27 cellular contexts compared by ENCODE assay signal in the genomic region with DNA sequence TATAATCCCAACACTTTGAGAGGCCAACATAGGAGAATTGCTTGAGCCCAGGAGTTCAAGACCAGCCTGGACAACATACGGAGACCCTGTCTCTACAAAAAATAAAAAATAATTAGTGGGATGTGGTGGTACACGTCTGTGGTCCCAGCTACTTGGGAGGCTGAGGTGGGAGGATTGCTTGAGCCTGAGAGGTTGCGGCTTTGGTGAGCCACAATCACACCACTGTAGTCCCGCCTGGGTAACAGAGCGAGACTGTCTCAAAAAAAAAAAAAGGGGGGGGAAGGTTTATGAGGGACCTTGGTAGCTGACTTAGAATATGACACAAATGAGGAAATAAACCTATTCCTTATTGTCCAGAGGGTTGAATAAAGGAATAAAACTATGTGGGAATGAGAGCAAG. TPM values are rescaled to one million over a fixed set of nuclear protein-coding genes. Genes with fewer than 3 reads are reported as not detected.
DNase-seq lines count a peak whose midpoint lies in the region; ATAC-seq, FAIRE-seq and TF ChIP-seq lines count a peak whose summit lies in the region.
"Had no signal": no experiment of that assay in that cellular context is flagged by ENCODE, and none has a peak within 500 bp of the region (broad histone marks: within the 10 kb centered on the region; RNA-seq: fewer than 3 reads in every experiment).

No MANE protein-coding gene starts in this region.

- H2AFZ ChIP-seq in Karpas-422 (ENCODE audit: low read length): no peak overlapping the region
- no peak overlapping the region for H2AFZ ChIP-seq in MM.1S (ENCODE audit: low read length)
- H2AFZ ChIP-seq: hepatocyte had no signal

- ATAC-seq in left colon (peak; percentile 31), GM18858 (IDR thresholded peaks at IDR 0.05; ENCODE audit: unreplicated experiment) (no peak)
- ATAC-seq: body of pancreas had no signal

- H3K9me2 ChIP-seq in Karpas-422 (replicated peaks; ENCODE audit: insufficient read depth, low read length) (no peaks in the 10 kb centered on the region), MM.1S (replicated peaks; ENCODE audit: insufficient read depth, low read length) (no peaks in the 10 kb centered on the region)

- FAIRE-seq in GM12891 (lab: Jason Lieb, UNC): peak; percentile 45

- no peak for DNase-seq in GM12891 (ENCODE audit: insufficient read length, low spot score)
- no peak for DNase-seq in Karpas-422
- DNase-seq in left colon: no peak
- no peak for DNase-seq in MM.1S
- no peak for DNase-seq in stimulated activated naive CD4-positive, alpha-beta T cell treated with Interleukin-2 at 50 U/mL for 16 hours (lab: John Stamatoyannopoulos, UW)
- DNase-seq in COLO668 (lab: John Stamatoyannopoulos, UW; ENCODE audit: unreplicated experiment): no peak
- DNase-seq: activated CD4-positive, alpha-beta T cell treated with anti-CD3 and anti-CD28 coated beads for 48 hours; activated naive CD4-positive, alpha-beta T cell treated with anti-CD3 and anti-CD28 coated beads, Interleukin-2, amount 10 ng/mL, durations not matched to agents 7 days and 5 days; body of pancreas; CD8-positive, alpha-beta memory T cell; DND-41; foreskin fibroblast; islet precursor cell; NCI-H187 treated with DMSO at 0.1 percent for 48 hours; stimulated activated CD4-positive, alpha-beta T cell treated with anti-CD3 and anti-CD28 coated beads, Interleukin-4, amount 100 ng/mL, for 4 hours; SW 1271; thyroid gland had no signal

- intact Hi-C loops in left colon (cut with DNase I, micrococcal nuclease): no loop called here

- H3K4me3 ChIP-seq in Karpas-422 (ENCODE audit: low read length) (no peak overlapping the region), MM.1S (ENCODE audit: low read length) (no peak overlapping the region)
- H3K4me3 ChIP-seq: body of pancreas, coronary artery, hepatocyte, lung, smooth muscle cell, thyroid gland had no signal

- peaks cover 26% of the 10 kb centered on the region for H3K79me2 ChIP-seq in Karpas-422 (ENCODE audit: low read length)
- H3K79me2 ChIP-seq in MM.1S (ENCODE audit: low read length): peaks cover 19% of the 10 kb centered on the region

- H3K36me3 ChIP-seq in Karpas-422 (ENCODE audit: insufficient read depth, low read length) (peaks cover 3% of the 10 kb centered on the region), MM.1S (replicated peaks; ENCODE audit: insufficient read depth, low read length) (no peaks in the 10 kb centered on the region)

- H3K27me3 ChIP-seq in Karpas-422 (ENCODE audit: low read length) (no peaks in the 10 kb centered on the region), MM.1S (replicated peaks; ENCODE audit: insufficient read depth, low read length) (no peaks in the 10 kb centered on the region)
- H3K27me3 ChIP-seq: body of pancreas, hepatocyte, thyroid gland had no signal

- no peaks in the 10 kb centered on the region for H3K9me3 ChIP-seq in Karpas-422 (ENCODE audit: low read length)
- no peaks in the 10 kb centered on the region for H3K9me3 ChIP-seq in MM.1S (replicated peaks; ENCODE audit: insufficient read depth, low read length)
- H3K9me3 ChIP-seq: body of pancreas, thyroid gland had no signal

- H3K27ac ChIP-seq in 22Rv1 (peak overlapping the region; percentile 40), Karpas-422 (ENCODE audit: low read length) (peak overlapping the region; percentile 15), MM.1S (ENCODE audit: low read length) (no peak overlapping the region)
- H3K27ac ChIP-seq: body of pancreas, coronary artery, hepatocyte, thyroid gland had no signal

- no peak overlapping the region for H3K9ac ChIP-seq in Karpas-422 (ENCODE audit: low read length)
- H3K9ac ChIP-seq in MM.1S (ENCODE audit: low read length): no peak overlapping the region

- H4K20me1 ChIP-seq in Karpas-422 (ENCODE audit: insufficient read depth, low read depth, low read length): no peaks in the 10 kb centered on the region
- no peaks in the 10 kb centered on the region for H4K20me1 ChIP-seq in MM.1S (ENCODE audit: insufficient read depth, low read length)

- no peak for TF ChIP-seq POLR2A in GM12891 (IDR thresholded peaks at IDR 0.05; ENCODE audit: low read depth, low read length)

- TF ChIP-seq CTCF in 22Rv1 (IDR thresholded peaks at IDR 0.05) (no peak), MM.1S (IDR thresholded peaks at IDR 0.05; ENCODE audit: low read length) (no peak)

- peaks cover 6% of the 10 kb centered on the region for H3F3A ChIP-seq in MM.1S (ENCODE audit: insufficient read depth, low read length)

- peak overlapping the region; percentile 5 for H3K4me2 ChIP-seq in Karpas-422 (ENCODE audit: low read depth, low read length, poor library complexity, severe bottlenecking)
- H3K4me2 ChIP-seq in MM.1S (ENCODE audit: low read depth, low read length): no peak overlapping the region
- H3K4me2 ChIP-seq: hepatocyte, smooth muscle cell had no signal

- H3K4me1 ChIP-seq in Karpas-422 (ENCODE audit: low read length): peaks cover 57% of the 10 kb centered on the region
- peaks cover 2% of the 10 kb centered on the region for H3K4me1 ChIP-seq in MM.1S (ENCODE audit: low read length)

TF ChIP-seq in GM12891, 5 proteins besides CTCF, POLR2A, EP300 and RAD21:
- TF ChIP-seq PAX5 (IDR thresholded peaks at IDR 0.05; ENCODE audit: insufficient read depth, low read length, severe bottlenecking) (peak; percentile 86), SPI1 (IDR thresholded peaks at IDR 0.05; ENCODE audit: low read depth, low read length) (no peak)

RNA-seq across cellular contexts. Expression of gene SCD, which starts 30.8 kb away (rescaled TPM):
- 51.4 TPM for polyA plus RNA-seq in GM12891 (2012; ENCODE audit: low read depth, missing spikeins)
- total RNA-seq in Karpas-422 (2014; rRNA removed; shearing (Covaris generic); ENCODE audit: low replicate concordance): 282 and 463 TPM in 2 replicates
- total RNA-seq in left colon: 10 to 100 TPM; 70.9 to 90.1 TPM

RNA-seq across cellular contexts. Expression of gene PKD2L1, which starts 47.8 kb away (rescaled TPM):
- 0.03 TPM for polyA plus RNA-seq in GM12891 (2012; ENCODE audit: low read depth, missing spikeins)
- 0.07 and 0.25 TPM in 2 replicates for total RNA-seq in Karpas-422 (2014; rRNA removed; shearing (Covaris generic); ENCODE audit: low replicate concordance)
- under 1 TPM in 1 of 2 donors, not detected in 1; 0.20 TPM for total RNA-seq in left colon
- total RNA-seq: body of pancreas; CD8-positive, alpha-beta memory T cell; M059J; pulmonary artery endothelial cell; smooth muscle cell; thyroid gland had no signal
- polyA plus RNA-seq: AG04450; CD8-positive, alpha-beta memory T cell; neural cell; smooth muscle cell had no signal
